ENCODE assay signal across 9 cellular contexts in the genomic region with DNA sequence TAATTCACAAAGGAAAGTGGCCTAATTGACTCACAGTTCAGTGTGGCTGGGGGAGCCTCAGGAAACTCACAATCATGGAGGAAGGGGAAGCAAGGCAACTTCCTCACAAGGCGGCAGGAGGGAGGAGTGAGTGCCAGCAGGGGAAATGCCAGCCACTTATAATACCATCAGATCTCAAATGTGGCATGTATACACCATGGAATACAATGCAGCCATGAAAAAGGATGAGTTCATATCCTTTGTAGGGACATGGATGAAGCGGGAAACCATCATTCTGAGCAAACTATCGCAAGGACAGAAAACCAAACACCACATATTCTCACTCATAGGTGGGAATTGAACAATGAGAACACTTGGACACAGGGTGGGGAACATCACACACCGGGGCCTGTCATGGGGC. TPM values are rescaled to one million over a fixed set of nuclear protein-coding genes. Genes with fewer than 3 reads are reported as not detected.
"Had no signal": no experiment of that assay in that cellular context is flagged by ENCODE, and none has a peak within 500 bp of the region (broad histone marks: within the 10 kb centered on the region; RNA-seq: fewer than 3 reads in every experiment).

No MANE protein-coding gene starts in this region.

RNA-seq across cellular contexts. Expression of a gene that starts 6.7 kb away (rescaled TPM):
- total RNA-seq: LHCN-M2, MCF 10A, NCI-H460, OCI-LY7, PC-9, Right ventricle myocardium inferior, RPMI7951, SJCRH30 had no signal

RNA-seq across cellular contexts. Expression of a gene that starts 20.4 kb away (rescaled TPM):
- total RNA-seq: LHCN-M2, MCF 10A, NCI-H460, OCI-LY7, PC-9, Right ventricle myocardium inferior, RPMI7951, SJCRH30, SK-MEL-5 had no signal

RNA-seq across cellular contexts. Expression of a gene that starts 57.6 kb away (rescaled TPM):
- total RNA-seq: LHCN-M2, MCF 10A, NCI-H460, OCI-LY7, PC-9, Right ventricle myocardium inferior, RPMI7951, SK-MEL-5 had no signal
